ENCODE assay signal across 10 cellular contexts in the genomic region with DNA sequence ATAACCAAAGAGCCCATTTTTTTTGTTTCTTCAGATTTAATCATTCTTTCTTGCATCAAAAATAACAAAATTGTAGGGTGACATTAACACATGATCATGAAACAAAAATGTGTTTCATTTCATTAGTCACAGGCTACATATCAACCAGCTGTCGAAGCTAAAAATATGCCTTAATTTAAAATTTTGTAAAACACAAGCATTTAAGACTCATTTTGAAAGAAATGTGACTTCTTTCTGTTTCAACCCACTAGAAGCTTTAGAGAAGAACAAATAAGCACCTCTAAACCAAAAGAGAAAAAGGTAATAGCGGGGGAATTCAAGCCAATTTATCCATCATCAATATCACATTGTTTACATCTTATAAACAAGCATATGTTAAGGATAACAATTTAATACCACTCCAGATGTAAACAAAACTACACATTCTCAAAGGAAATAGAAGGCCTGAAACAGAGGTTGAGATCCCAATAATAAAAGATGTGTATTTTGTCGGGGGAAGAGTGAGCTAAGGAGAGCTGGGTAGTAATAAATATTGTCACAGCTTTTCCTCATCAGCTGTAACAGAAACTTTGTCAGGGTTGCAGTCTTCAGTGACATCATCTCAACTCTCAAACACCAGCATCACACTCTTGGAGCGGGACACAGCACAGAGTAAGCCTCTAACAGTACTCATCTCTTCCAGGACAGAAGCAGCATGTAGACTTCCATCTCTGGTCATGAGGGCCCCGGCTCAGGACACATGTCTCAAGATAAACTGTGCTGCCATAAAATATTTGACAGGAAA.
DNase-seq lines count a peak whose midpoint lies in the region; ATAC-seq and TF ChIP-seq lines count a peak whose summit lies in the region.
"Had no signal": no experiment of that assay in that cellular context is flagged by ENCODE, and none has a peak within 500 bp of the region (broad histone marks: within the 10 kb centered on the region; RNA-seq: fewer than 3 reads in every experiment).

No MANE protein-coding gene starts in this region.

- no peak overlapping the region for H3K4me3 ChIP-seq in coronary artery

- no peak overlapping the region for H3K27ac ChIP-seq in coronary artery

- peak; percentile 37 for DNase-seq in fibroblast of peridontal ligament (ENCODE audit: extremely low read depth)
- DNase-seq in DMS153 treated with DMSO at 0.1 percent for 48 hours (lab: John Stamatoyannopoulos, UW; ENCODE audit: unreplicated experiment): no peak
- no peak for DNase-seq in coronary artery (ENCODE audit: low spot score)
- DNase-seq in kidney glomerular epithelial cell (lab: John Stamatoyannopoulos, UW): no peak
- DNase-seq: naive B cell, NCI-H2081 had no signal

- TF ChIP-seq CTCF in coronary artery (IDR thresholded peaks at IDR 0.05): no peak

- ATAC-seq in GM18511 (IDR thresholded peaks at IDR 0.05; ENCODE audit: unreplicated experiment) (peak; percentile 90), GM21360 (IDR thresholded peaks at IDR 0.05; ENCODE audit: unreplicated experiment) (peak; percentile 46), HG03095 (IDR thresholded peaks at IDR 0.05; ENCODE audit: unreplicated experiment) (peak; percentile 73), GM21423 (IDR thresholded peaks at IDR 0.05; ENCODE audit: unreplicated experiment) (no peak)
